ENCODE assay signal across 19 cellular contexts in the genomic region with DNA sequence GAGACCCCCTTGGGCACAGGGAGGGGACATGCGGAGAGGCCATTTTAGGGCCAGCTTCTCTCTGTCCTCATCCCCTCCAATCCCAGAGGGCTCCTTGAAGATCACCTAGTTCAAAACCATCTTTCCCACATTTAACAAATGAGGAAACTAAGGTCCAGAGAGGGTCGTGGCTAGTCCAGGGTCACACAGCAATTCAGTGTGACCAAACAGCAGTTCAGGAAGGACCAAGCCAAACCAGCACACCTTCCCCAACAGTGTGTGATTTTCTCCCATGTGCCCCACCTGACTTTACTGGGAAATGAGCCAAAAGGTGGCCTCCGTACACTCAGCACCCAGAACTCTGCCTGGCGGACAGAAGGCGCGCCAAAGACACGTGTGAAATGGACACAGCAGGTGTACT. TPM values are rescaled to one million over a fixed set of nuclear protein-coding genes. Genes with fewer than 3 reads are reported as not detected.
"Had no signal": no experiment of that assay in that cellular context is flagged by ENCODE, and none has a peak within 500 bp of the region (broad histone marks: within the 10 kb centered on the region; RNA-seq: fewer than 3 reads in every experiment).

No MANE protein-coding gene starts in this region.

- H3K4me1 Mint-ChIP-seq: endodermal cell had no signal

- H3K4me3 Mint-ChIP-seq: endodermal cell; naive thymus-derived CD4-positive, alpha-beta T cell; nephron progenitor cell had no signal

- H3K9me3 ChIP-seq: neutrophil, sigmoid colon had no signal

- DNase-seq: effector CD4-positive, alpha-beta T cell; endodermal cell; erythroblast; foreskin melanocyte; head of caudate nucleus; naive thymus-derived CD4-positive, alpha-beta T cell; nephron progenitor cell; sigmoid colon; stimulated activated CD4-positive, alpha-beta T cell treated with anti-CD3 and anti-CD28 coated beads, Interleukin-12 subunit alpha, Interleukin-12 subunit beta, amount 100 ng/mL, for 4 hours; stimulated activated naive CD4-positive, alpha-beta T cell treated with Interleukin-2 at 50 U/mL for 16 hours; trophoblast cell had no signal

- H3K4me2 ChIP-seq: hepatocyte had no signal

- H3K27ac Mint-ChIP-seq: endodermal cell, nephron progenitor cell had no signal

- H3K79me2 ChIP-seq: hepatocyte had no signal

- H3K9me3 Mint-ChIP-seq: endodermal cell, nephron progenitor cell had no signal

- H3K4me3 ChIP-seq: coronary artery, hepatocyte, sigmoid colon, skin epidermis had no signal

- H3K36me3 Mint-ChIP-seq: naive thymus-derived CD4-positive, alpha-beta T cell had no signal

- ATAC-seq: naive thymus-derived CD4-positive, alpha-beta T cell had no signal

- H2AFZ ChIP-seq: hepatocyte had no signal

- H3K27ac ChIP-seq: coronary artery, hepatocyte, neutrophil, sigmoid colon, skin epidermis had no signal

- H3K4me1 ChIP-seq: sigmoid colon had no signal

- H3K36me3 ChIP-seq: neutrophil, sigmoid colon had no signal

RNA-seq across cellular contexts. Expression of gene CACNA1I, which starts 51.3 kb away (rescaled TPM):
- total RNA-seq: dermis microvascular lymphatic vessel endothelial cell, endothelial cell of umbilical vein, kidney epithelial cell, lung microvascular endothelial cell had no signal
